In genomic region chr1:91948097-91948496, GRCh38 we compare ENCODE assay signal across 1 cellular context.
TF ChIP-seq lines count a peak whose summit lies in the region.

No MANE protein-coding gene starts in this region.

TF ChIP-seq in GM23338, 12 proteins besides CTCF, POLR2A, EP300 and RAD21 (continued from another document):
- no peak for TF ChIP-seq ZNF462 (CRISPR knock-in tag; IDR thresholded peaks at IDR 0.05)
- no peak for TF ChIP-seq EZH2phosphoT487 (IDR thresholded peaks at IDR 0.05; ENCODE audit: unreplicated experiment)
- TF ChIP-seq EZH2 (IDR thresholded peaks at IDR 0.05; ENCODE audit: low read depth, unreplicated experiment), result no peak
- TF ChIP-seq POLR2AphosphoS5 (IDR thresholded peaks at IDR 0.05; ENCODE audit: low read depth), result no peak
